Comparison of ENCODE assay signal across 2 cellular contexts in the genomic region with DNA sequence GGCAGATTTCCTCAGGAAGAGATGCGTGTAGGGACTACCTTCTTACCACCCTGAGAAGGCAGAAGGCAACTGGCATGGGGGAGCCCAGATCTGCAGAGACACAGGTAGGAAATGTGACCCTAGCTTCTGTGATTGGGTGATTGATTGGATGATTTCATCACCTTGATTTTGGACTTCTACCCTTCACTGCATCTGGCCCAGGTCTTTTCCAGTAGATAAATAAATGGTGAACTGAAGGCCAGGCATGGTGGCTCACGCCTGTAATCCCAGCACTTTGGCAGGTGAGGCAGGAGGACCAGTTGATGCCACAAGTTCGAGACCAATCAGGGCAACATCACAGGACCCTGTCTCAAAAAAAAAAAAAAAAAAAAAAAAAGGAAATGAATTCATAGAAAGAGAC.
TF ChIP-seq lines count a peak whose summit lies in the region.

No MANE protein-coding gene starts in this region.

TF ChIP-seq in IMR-90, 13 proteins besides CTCF, POLR2A, EP300 and RAD21:
- TF ChIP-seq RFX5 (IDR thresholded peaks at IDR 0.05; ENCODE audit: low read depth, low read length) (no peak), MXI1 (IDR thresholded peaks at IDR 0.05; ENCODE audit: borderline replicate concordance, low read depth, low read length) (no peak), RCOR1 (IDR thresholded peaks at IDR 0.05; ENCODE audit: insufficient replicate concordance, low read length) (no peak), CHD1 (IDR thresholded peaks at IDR 0.05; ENCODE audit: low read depth, low read length) (no peak), SMC3 (IDR thresholded peaks at IDR 0.05; ENCODE audit: low read depth, low read length) (no peak), NFE2L2 (IDR thresholded peaks at IDR 0.05; ENCODE audit: low read depth, low read length) (no peak), MAFK (IDR thresholded peaks at IDR 0.05; ENCODE audit: low read depth, low read length) (no peak), BHLHE40 (IDR thresholded peaks at IDR 0.05; ENCODE audit: low read depth, low read length) (no peak)
- TF ChIP-seq, protein P1, sequence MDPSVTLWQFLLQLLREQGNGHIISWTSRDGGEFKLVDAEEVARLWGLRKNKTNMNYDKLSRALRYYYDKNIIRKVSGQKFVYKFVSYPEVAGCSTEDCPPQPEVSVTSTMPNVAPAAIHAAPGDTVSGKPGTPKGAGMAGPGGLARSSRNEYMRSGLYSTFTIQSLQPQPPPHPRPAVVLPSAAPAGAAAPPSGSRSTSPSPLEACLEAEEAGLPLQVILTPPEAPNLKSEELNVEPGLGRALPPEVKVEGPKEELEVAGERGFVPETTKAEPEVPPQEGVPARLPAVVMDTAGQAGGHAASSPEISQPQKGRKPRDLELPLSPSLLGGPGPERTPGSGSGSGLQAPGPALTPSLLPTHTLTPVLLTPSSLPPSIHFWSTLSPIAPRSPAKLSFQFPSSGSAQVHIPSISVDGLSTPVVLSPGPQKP (IDR thresholded peaks at IDR 0.05; ENCODE audit: borderline replicate concordance, low read depth, low read length) = no peak

TF ChIP-seq in HepG2, 621 proteins besides CTCF, POLR2A, EP300 and RAD21:
- TF ChIP-seq NCOA1 (CRISPR knock-in tag; IDR thresholded peaks at IDR 0.05) (no peak), ISL2 (CRISPR knock-in tag; IDR thresholded peaks at IDR 0.05) (no peak), CEBPB (IDR thresholded peaks at IDR 0.05; ENCODE audit: borderline replicate concordance, low read depth, low read length) (peak; percentile 25; the same call in 1 of the 2 replicates), ZC3H4 (CRISPR knock-in tag; IDR thresholded peaks at IDR 0.05; ENCODE audit: borderline replicate concordance) (no peak), ZSCAN20 (CRISPR knock-in tag; IDR thresholded peaks at IDR 0.05; ENCODE audit: borderline replicate concordance) (no peak)
- TF ChIP-seq, protein P2, sequence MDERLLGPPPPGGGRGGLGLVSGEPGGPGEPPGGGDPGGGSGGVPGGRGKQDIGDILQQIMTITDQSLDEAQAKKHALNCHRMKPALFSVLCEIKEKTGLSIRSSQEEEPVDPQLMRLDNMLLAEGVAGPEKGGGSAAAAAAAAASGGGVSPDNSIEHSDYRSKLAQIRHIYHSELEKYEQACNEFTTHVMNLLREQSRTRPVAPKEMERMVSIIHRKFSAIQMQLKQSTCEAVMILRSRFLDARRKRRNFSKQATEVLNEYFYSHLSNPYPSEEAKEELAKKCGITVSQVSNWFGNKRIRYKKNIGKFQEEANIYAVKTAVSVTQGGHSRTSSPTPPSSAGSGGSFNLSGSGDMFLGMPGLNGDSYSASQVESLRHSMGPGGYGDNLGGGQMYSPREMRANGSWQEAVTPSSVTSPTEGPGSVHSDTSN (CRISPR knock-in tag; IDR thresholded peaks at IDR 0.05) = no peak
